12 cellular contexts compared by ENCODE assay signal in genomic region chr16:27402569-27402963, GRCh38. TPM values are rescaled to one million over a fixed set of nuclear protein-coding genes. Genes with fewer than 3 reads are reported as not detected.
DNase-seq lines count a peak whose midpoint lies in the region; ATAC-seq, FAIRE-seq and TF ChIP-seq lines count a peak whose summit lies in the region.
"Had no signal": no experiment of that assay in that cellular context is flagged by ENCODE, and none has a peak within 500 bp of the region (broad histone marks: within the 10 kb centered on the region; RNA-seq: fewer than 3 reads in every experiment).

No MANE protein-coding gene starts in this region.

- peak overlapping the region; percentile 99 for H3K4me3 Mint-ChIP-seq in activated T-cell treated with anti-CD3 and anti-CD28 coated beads, Interleukin-2, amount 50 U/mL, for 24 hours
- peak overlapping the region; percentile 99 for H3K4me3 Mint-ChIP-seq in activated B cell treated with CpG ODN at 0.5 μM for 24 hours
- H3K4me3 Mint-ChIP-seq: mesothelial cell of epicardium had no signal

- peak overlapping the region; percentile 99 for H3K27ac Mint-ChIP-seq in activated T-cell treated with anti-CD3 and anti-CD28 coated beads, Interleukin-2, amount 50 U/mL, for 24 hours
- peak overlapping the region; percentile 96 for H3K27ac Mint-ChIP-seq in activated B cell treated with CpG ODN at 0.5 μM for 24 hours
- H3K27ac Mint-ChIP-seq: mesothelial cell of epicardium had no signal

- POLR2A ChIA-PET in activated B cell treated with CpG ODN at 0.5 μM for 24 hours (lab: Charles Lee): interaction anchor here (0.9 to 13.6 kb wide), 13 partner anchors 19 to 246 kb away, joined by 3 to 1103 read pairs (median 6); no protein-coding TSS in a partner anchor

- peaks cover 53% of the 10 kb centered on the region for H3K36me3 Mint-ChIP-seq in activated T-cell treated with anti-CD3 and anti-CD28 coated beads, Interleukin-2, amount 50 U/mL, for 24 hours (ENCODE audit: low read depth)
- H3K36me3 Mint-ChIP-seq in activated B cell treated with CpG ODN at 0.5 μM for 24 hours (ENCODE audit: low read depth): peaks cover 46% of the 10 kb centered on the region
- H3K36me3 Mint-ChIP-seq: mesothelial cell of epicardium had no signal

- H3K4me1 Mint-ChIP-seq in activated T-cell treated with anti-CD3 and anti-CD28 coated beads, Interleukin-2, amount 50 U/mL, for 24 hours (ENCODE audit: low read depth): peaks cover 51% of the 10 kb centered on the region
- peaks cover 89% of the 10 kb centered on the region for H3K4me1 Mint-ChIP-seq in activated B cell treated with CpG ODN at 0.5 μM for 24 hours

- peaks cover 19% of the 10 kb centered on the region for H3K27me3 ChIP-seq in foreskin keratinocyte

- DNase-seq in activated T-cell treated with anti-CD3 and anti-CD28 coated beads, Interleukin-2, amount 50 U/mL, for 24 hours: no peak
- DNase-seq in activated T-cell treated with anti-CD3 and anti-CD28 coated beads for 4 hours (no peak), activated B cell treated with CpG ODN at 0.5 μM for 24 hours (no peak), kidney (no peak), substantia nigra (lab: John Stamatoyannopoulos, UW) (no peak), glomerular visceral epithelial cell (ENCODE audit: extremely low spot score) (no peak), foreskin keratinocyte (no peak)
- DNase-seq: HCEC 1CT had no signal

- H3K4me1 ChIP-seq in kidney (ENCODE audit: control insufficient read depth in 1 of 2, insufficient read depth in 1 of 2, low read depth in 1 of 2, low read length in 2 of 2): peaks cover 0 to 11% of the 10 kb centered on the region in 2 donors
- H3K4me1 ChIP-seq in foreskin keratinocyte: no peaks in the 10 kb centered on the region

- H3K9me3 ChIP-seq in kidney (ENCODE audit: control insufficient read depth in 1 of 2, low read length in 2 of 2): no peaks in the 10 kb centered on the region

- H3K27me3 Mint-ChIP-seq in activated T-cell treated with anti-CD3 and anti-CD28 coated beads, Interleukin-2, amount 50 U/mL, for 24 hours: no peaks in the 10 kb centered on the region
- H3K27me3 Mint-ChIP-seq in activated B cell treated with CpG ODN at 0.5 μM for 24 hours: no peaks in the 10 kb centered on the region

- CTCF ChIA-PET in activated B cell treated with CpG ODN at 0.5 μM for 24 hours (lab: Charles Lee): interaction anchor here (1.1 to 8.8 kb wide), 3 partner anchors 21 to 35 kb away, joined by 3 to 53 read pairs (median 8); no protein-coding TSS in a partner anchor

- no peaks in the 10 kb centered on the region for H3K36me3 ChIP-seq in kidney (ENCODE audit: control insufficient read depth in 1 of 2, insufficient read depth in 2 of 2, low read length in 2 of 2)

- no peaks in the 10 kb centered on the region for H3K9me3 Mint-ChIP-seq in activated T-cell treated with anti-CD3 and anti-CD28 coated beads, Interleukin-2, amount 50 U/mL, for 24 hours
- no peaks in the 10 kb centered on the region for H3K9me3 Mint-ChIP-seq in activated B cell treated with CpG ODN at 0.5 μM for 24 hours
- H3K9me3 Mint-ChIP-seq: mesothelial cell of epicardium had no signal

- H3K27ac ChIP-seq in kidney (ENCODE audit: low read depth in 2 of 2, low read length in 2 of 2) (no peak overlapping the region), substantia nigra (ENCODE audit: low read depth, low read length, poor library complexity, severe bottlenecking) (peak overlapping the region; percentile 14), foreskin keratinocyte (no peak overlapping the region)
- H3K27ac ChIP-seq: SK-N-MC had no signal

- no peak for ATAC-seq in activated B cell treated with CpG ODN at 0.5 μM for 24 hours (ENCODE audit: low read depth)
- ATAC-seq in HG02970 (IDR thresholded peaks at IDR 0.05; ENCODE audit: low FRiP score, unreplicated experiment): no peak
- no peak for ATAC-seq in foreskin keratinocyte

- no peak for TF ChIP-seq CTCF in activated B cell treated with CpG ODN at 0.5 μM for 24 hours (IDR thresholded peaks at IDR 0.05)
- TF ChIP-seq CTCF in kidney (IDR thresholded peaks at IDR 0.05; ENCODE audit: borderline replicate concordance, extremely low read depth, insufficient read depth): no peak
- TF ChIP-seq CTCF in foreskin keratinocyte (conservative IDR thresholded peaks at IDR 0.05): no peak

- no peak for FAIRE-seq in kidney (lab: Jason Lieb, UNC)
- FAIRE-seq: colon had no signal

- peak overlapping the region; percentile 6 to 29 for H3K4me3 ChIP-seq in kidney (ENCODE audit: low read length in 2 of 2)
- H3K4me3 ChIP-seq: SK-N-MC had no signal

- no peak overlapping the region for H3K9ac ChIP-seq in kidney (ENCODE audit: low read length in 2 of 2)

- intact Hi-C loops in activated B cell treated with CpG ODN at 0.5 μM for 24 hours (cut with micrococcal nuclease) (loop anchor here (1.0 to 2.0 kb wide), 2 partner anchors 35 to 84 kb away; no protein-coding TSS in a partner anchor), kidney (cut with DNase I) (no loop called here)

RNA-seq across cellular contexts. Expression of gene IL21R, which starts 0.6 kb away (rescaled TPM):
- total RNA-seq in activated B cell treated with CpG ODN at 0.5 μM for 24 hours (144 and 167 TPM in 2 replicates), kidney (3.0 TPM), foreskin keratinocyte (0.14 and 0.18 TPM in 2 replicates)
- polyA plus RNA-seq in kidney (ENCODE audit: insufficient read depth, low read depth, low replicate concordance) (0.65 TPM), foreskin keratinocyte (0.08 and 0.12 TPM in 2 replicates)

Comparison
In these comparisons a context has a peak if more than half of its experiments do, and no peak if none do; other contexts are left out.
1. RNA of gene IL21R, which starts 0.6 kb away (total RNA-seq): 144 to 167 TPM in activated B cell treated with CpG ODN at 0.5 μM for 24 hours; 3.0 TPM in kidney (single experiment) and 0.14 to 0.18 TPM in foreskin keratinocyte; every median in the first group is over 10 times any median in the second.